8 cellular contexts compared by ENCODE assay signal in genomic region chr2:102020596-102021170, GRCh38. TPM values are rescaled to one million over a fixed set of nuclear protein-coding genes. Genes with fewer than 3 reads are reported as not detected.
A peak's percentile ranks its signal among the peaks of the same experiment; 100 is the strongest.
DNase-seq lines count a peak whose midpoint lies in the region; ATAC-seq and TF ChIP-seq lines count a peak whose summit lies in the region.

No MANE protein-coding gene starts in this region.

- TF ChIP-seq EP300 in Ishikawa (IDR thresholded peaks at IDR 0.05; ENCODE audit: borderline replicate concordance) (no peak), gastroesophageal sphincter (IDR thresholded peaks at IDR 0.05) (no peak)

- peak; percentile 99 for TF ChIP-seq RAD21 in Ishikawa (IDR thresholded peaks at IDR 0.05; ENCODE audit: low read depth)

- peak; percentile 65 to 85 (median 70) for DNase-seq in CD8-positive, alpha-beta memory T cell
- DNase-seq in SJSA1 (ENCODE audit: low read depth in 1 of 2, low spot score in 2 of 2) (peak; percentile 80 to 87), activated gamma-delta T cell treated with Interleukin-2 at 50 U/mL for 16 hours (peak; percentile 83), osteocyte (ENCODE audit: extremely low spot score, unreplicated experiment) (peak; percentile 95), thoracic aorta (ENCODE audit: low spot score) (peak; percentile 79)

- TF ChIP-seq CTCF in gastroesophageal sphincter (IDR thresholded peaks at IDR 0.05) (peak; percentile 98 to 99 (median 99)), osteocyte (IDR thresholded peaks at IDR 0.05) (peak; percentile 99), thoracic aorta (IDR thresholded peaks at IDR 0.05) (peak; percentile 99)

- H3K9me3 Mint-ChIP-seq in CD8-positive, alpha-beta memory T cell: no peaks in the 10 kb centered on the region
- H3K9me3 Mint-ChIP-seq in osteocyte (ENCODE audit: unreplicated experiment): no peaks in the 10 kb centered on the region

- H3K9me3 ChIP-seq in CD8-positive, alpha-beta memory T cell (ENCODE audit: low read length): no peaks in the 10 kb centered on the region
- no peaks in the 10 kb centered on the region for H3K9me3 ChIP-seq in SJSA1 (replicated peaks)
- no peaks in the 10 kb centered on the region for H3K9me3 ChIP-seq in gastroesophageal sphincter
- no peaks in the 10 kb centered on the region for H3K9me3 ChIP-seq in thoracic aorta

- no peaks in the 10 kb centered on the region for H3K36me3 ChIP-seq in CD8-positive, alpha-beta memory T cell (ENCODE audit: insufficient read depth, low read length)
- H3K36me3 ChIP-seq in SJSA1 (no peaks in the 10 kb centered on the region), gastroesophageal sphincter (no peaks in the 10 kb centered on the region), thoracic aorta (no peaks in the 10 kb centered on the region)

- H3K27ac Mint-ChIP-seq in CD8-positive, alpha-beta memory T cell: no peak overlapping the region
- H3K27ac Mint-ChIP-seq in osteocyte (ENCODE audit: unreplicated experiment): no peak overlapping the region

- no peak overlapping the region for H3K4me3 Mint-ChIP-seq in CD8-positive, alpha-beta memory T cell
- no peak overlapping the region for H3K4me3 Mint-ChIP-seq in osteocyte (ENCODE audit: unreplicated experiment)

- no peak overlapping the region for H3K27ac ChIP-seq in CD8-positive, alpha-beta memory T cell (ENCODE audit: low read depth, low read length)
- H3K27ac ChIP-seq in SJSA1 (no peak overlapping the region), gastroesophageal sphincter (no peak overlapping the region), thoracic aorta (no peak overlapping the region)

- H3K4me1 Mint-ChIP-seq in CD8-positive, alpha-beta memory T cell: peaks cover 0 to 3% (median 0%) of the 10 kb centered on the region in 3 donors
- H3K4me1 Mint-ChIP-seq in osteocyte (ENCODE audit: unreplicated experiment): peaks cover 40% of the 10 kb centered on the region

- no peak overlapping the region for H3K4me3 ChIP-seq in CD8-positive, alpha-beta memory T cell (ENCODE audit: low read length)
- H3K4me3 ChIP-seq in SJSA1: no peak overlapping the region
- no peak overlapping the region for H3K4me3 ChIP-seq in gastroesophageal sphincter
- H3K4me3 ChIP-seq in thoracic aorta: no peak overlapping the region

- H3K27me3 ChIP-seq in CD8-positive, alpha-beta memory T cell (ENCODE audit: insufficient read depth, low read length, poor library complexity, severe bottlenecking): no peaks in the 10 kb centered on the region
- H3K27me3 ChIP-seq in SJSA1 (replicated peaks) (no peaks in the 10 kb centered on the region), gastroesophageal sphincter (no peaks in the 10 kb centered on the region), thoracic aorta (replicated peaks; ENCODE audit: insufficient read depth) (no peaks in the 10 kb centered on the region)

- no peaks in the 10 kb centered on the region for H3K36me3 Mint-ChIP-seq in CD8-positive, alpha-beta memory T cell
- no peaks in the 10 kb centered on the region for H3K36me3 Mint-ChIP-seq in osteocyte (ENCODE audit: unreplicated experiment)

- no peak for TF ChIP-seq POLR2A in gastroesophageal sphincter (IDR thresholded peaks at IDR 0.05)

- CTCF ChIA-PET in CD8-positive, alpha-beta memory T cell (lab: Charles Lee): interaction anchor here (0.7 to 2.9 kb wide), 24 partner anchors 10 to 431 kb away, joined by 3 to 105 read pairs (median 4); no protein-coding TSS in a partner anchor

- ATAC-seq in GM19467 (IDR thresholded peaks at IDR 0.05; ENCODE audit: unreplicated experiment) (peak; percentile 43), gastroesophageal sphincter (peak; percentile 90), thoracic aorta (ENCODE audit: insufficient number of reproducible peaks, low FRiP score, low read depth) (peak; percentile 72)

- 2 to 12% methylated on average over 7 to 9 of the region's 18 CpGs for WGBS in gastroesophageal sphincter (ENCODE audit: low coverage in 1 of 2), 2 donors

- H3K4me1 ChIP-seq in CD8-positive, alpha-beta memory T cell (ENCODE audit: insufficient read depth, low read length): no peaks in the 10 kb centered on the region
- H3K4me1 ChIP-seq in SJSA1 (replicated peaks) (peaks cover 29% of the 10 kb centered on the region), gastroesophageal sphincter (peaks cover 0 to 29% (median 3%) of the 10 kb centered on the region in 3 donors), thoracic aorta (ENCODE audit: control insufficient read depth in 1 of 2, low read depth in 2 of 2) (peaks cover 4 to 23% of the 10 kb centered on the region in 2 donors)

- H3K27me3 Mint-ChIP-seq in CD8-positive, alpha-beta memory T cell: peaks cover 4 to 6% of the 10 kb centered on the region in 2 donors
- H3K27me3 Mint-ChIP-seq in osteocyte (ENCODE audit: unreplicated experiment): no peaks in the 10 kb centered on the region

- POLR2A ChIA-PET in CD8-positive, alpha-beta memory T cell (lab: Charles Lee): no interaction called here

TF ChIP-seq in Ishikawa, 13 proteins besides CTCF, POLR2A, EP300 and RAD21:
- TF ChIP-seq USF1 (IDR thresholded peaks at IDR 0.05): no peak
- no peak for TF ChIP-seq MAX (IDR thresholded peaks at IDR 0.05)
- TF ChIP-seq TCF12 (IDR thresholded peaks at IDR 0.05; ENCODE audit: low read depth): 0 out of 2 replicates have a peak, but pooled peaks have one; percentile 19
- TF ChIP-seq TEAD4 (IDR thresholded peaks at IDR 0.05): no peak
- TF ChIP-seq NFIC (IDR thresholded peaks at IDR 0.05): no peak
- no peak for TF ChIP-seq EGR1 (IDR thresholded peaks at IDR 0.05)
- TF ChIP-seq ZBTB7A (IDR thresholded peaks at IDR 0.05; ENCODE audit: low read depth): no peak
- 0 out of 2 replicates have a peak, but pooled peaks have one; percentile 10 for TF ChIP-seq FOXM1 (IDR thresholded peaks at IDR 0.05; ENCODE audit: borderline replicate concordance, low read depth)
- no peak for TF ChIP-seq TAF1 (IDR thresholded peaks at IDR 0.05; ENCODE audit: low read depth)
TF ChIP-seq in Ishikawa: peak in this region for 2.

RNA-seq across cellular contexts. Expression of gene IL1R2, which starts 28.9 kb away (rescaled TPM):
- 1 to 10 TPM in 1 of 2 experiments, under 1 TPM in 1; 0.85 to 1.4 TPM for total RNA-seq in CD8-positive, alpha-beta memory T cell
- polyA plus RNA-seq in CD8-positive, alpha-beta memory T cell: not detected
- total RNA-seq in SJSA1 (2014; rRNA removed; shearing (Covaris generic)): 0.16 TPM in 1 of 2 replicates, not detected in the other
- total RNA-seq in gastroesophageal sphincter (10 to 100 TPM in 2 of 4 donors, 1 to 10 TPM in 2; 1.1 to 25.2 (median 10.0) TPM), osteocyte (not detected in 2 replicates), thoracic aorta (10 to 100 TPM; 18.3 to 47.7 TPM)
